Comparison of ENCODE assay signal across 8 cellular contexts in the genomic region with DNA sequence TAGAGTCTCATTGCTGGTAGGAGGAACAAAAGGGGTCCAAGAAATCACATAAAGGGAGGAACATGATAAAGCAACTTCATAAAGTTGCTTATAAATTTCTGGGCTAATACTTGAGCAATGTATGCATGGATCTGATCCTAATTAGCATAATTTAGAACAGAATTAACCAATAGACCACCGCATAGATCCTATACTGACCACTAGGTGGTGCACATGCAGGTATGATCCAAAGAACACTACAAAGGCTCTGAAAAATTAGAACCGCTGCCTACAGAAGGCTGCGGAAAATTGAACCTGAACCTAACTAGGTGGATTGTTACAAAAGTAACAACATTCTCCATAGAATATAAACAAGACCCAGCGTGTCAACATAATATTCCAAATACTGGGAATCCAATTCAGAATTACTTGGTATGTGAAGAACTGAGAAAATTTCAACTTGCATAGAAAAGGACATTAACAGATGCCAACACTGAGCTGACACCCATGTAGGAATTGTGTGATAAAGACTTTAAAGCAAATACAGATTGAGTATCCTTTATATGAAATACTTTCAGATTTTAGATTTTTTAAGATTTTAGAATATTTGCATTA. TPM values are rescaled to one million over a fixed set of nuclear protein-coding genes. Genes with fewer than 3 reads are reported as not detected.
DNase-seq lines count a peak whose midpoint lies in the region; ATAC-seq and TF ChIP-seq lines count a peak whose summit lies in the region.

No MANE protein-coding gene starts in this region.

- H3K36me3 Mint-ChIP-seq in endodermal cell (ENCODE audit: low read depth), result peaks cover 25% of the 10 kb centered on the region

- H3K79me2 ChIP-seq in osteoblast (ENCODE audit: insufficient read depth, low read length), result no peaks in the 10 kb centered on the region

- H3K27me3 Mint-ChIP-seq in endodermal cell (ENCODE audit: insufficient read depth), result no peaks in the 10 kb centered on the region

- intact Hi-C loops in heart right ventricle (cut with DNase I), result loop anchor here in 6 of 10 donors (5.0 to 10.0 kb wide), 3 partner anchors 720 to 730 kb away; no protein-coding TSS in a partner anchor
- intact Hi-C loops in cardiac septum (cut with DNase I), result no loop called here

- H3K4me3 ChIP-seq in heart right ventricle (no peak overlapping the region), endodermal cell (ENCODE audit: low read length) (no peak overlapping the region), osteoblast (ENCODE audit: insufficient read depth, low read length) (no peak overlapping the region)

- 30 to 33% methylated on average over 4 of the region's 4 CpGs for WGBS in heart right ventricle, 2 donors
- 78% methylated on average over 4 of the region's 4 CpGs; no CpG with 5 or more reads in 1 of the 2 experiments for WGBS in endodermal cell (ENCODE audit: insufficient coverage in 1 of 2, insufficient read length in 1 of 2), 2 experiments

- peak; percentile 23 to 65 (median 62) for TF ChIP-seq CTCF in heart right ventricle (IDR thresholded peaks at IDR 0.05)
- peak; percentile 79 for TF ChIP-seq CTCF in endodermal cell (conservative IDR thresholded peaks at IDR 0.05)
- peak; percentile 59 for TF ChIP-seq CTCF in osteoblast (IDR thresholded peaks at IDR 0.05; ENCODE audit: extremely low read depth, low read depth, low read length)

- no peak overlapping the region for H3K27ac Mint-ChIP-seq in endodermal cell

- no peak overlapping the region for H2AFZ ChIP-seq in osteoblast (ENCODE audit: low read length)

- no peak overlapping the region for H3K4me3 Mint-ChIP-seq in endodermal cell

- H3K4me1 ChIP-seq in heart right ventricle (no peaks in the 10 kb centered on the region), endodermal cell (ENCODE audit: control insufficient read depth, insufficient read depth, low read length) (no peaks in the 10 kb centered on the region), osteoblast (ENCODE audit: insufficient read depth, low read length) (no peaks in the 10 kb centered on the region)

- DNase-seq in heart right ventricle (no peak), cardiac septum (ENCODE audit: low spot score) (no peak), RPMI8226 (peak; percentile 43), endodermal cell (no peak), osteoblast (ENCODE audit: insufficient read length, low spot score, missing footprints) (no peak)
- DNase-seq in activated CD4-positive, CD25-positive, alpha-beta regulatory T cell treated with anti-CD3 and anti-CD28 coated beads, Interleukin-2, amount 50 U/mL, for 72 hours, result no peak

- no peak overlapping the region for H3K4me2 ChIP-seq in osteoblast (ENCODE audit: insufficient read depth, low read length)

- H4K20me1 ChIP-seq in osteoblast (ENCODE audit: insufficient read depth, low read length), result no peaks in the 10 kb centered on the region

- no peaks in the 10 kb centered on the region for H3K27me3 ChIP-seq in heart right ventricle
- H3K27me3 ChIP-seq in endodermal cell (ENCODE audit: control insufficient read depth, insufficient read depth, low read length, poor library complexity, severe bottlenecking), result no peaks in the 10 kb centered on the region
- no peaks in the 10 kb centered on the region for H3K27me3 ChIP-seq in osteoblast (ENCODE audit: insufficient read depth, low read length)

- peaks cover 31% of the 10 kb centered on the region for H3K9me3 Mint-ChIP-seq in endodermal cell

- H3K9ac ChIP-seq in endodermal cell (ENCODE audit: extremely low read depth, low read length, poor library complexity, severe bottlenecking), result no peak overlapping the region

- H3K36me3 ChIP-seq in heart right ventricle, result peaks cover 0 to 52% (median 0%) of the 10 kb centered on the region in 9 donors
- H3K36me3 ChIP-seq in endodermal cell (ENCODE audit: control insufficient read depth, insufficient read depth, low read length), result peaks cover 15% of the 10 kb centered on the region
- H3K36me3 ChIP-seq in osteoblast (ENCODE audit: insufficient read depth, low read length), result peaks cover 3% of the 10 kb centered on the region

- H3K4me1 Mint-ChIP-seq in endodermal cell, result no peaks in the 10 kb centered on the region

- no peak for ATAC-seq in heart right ventricle
- ATAC-seq in HG02763 (IDR thresholded peaks at IDR 0.05; ENCODE audit: unreplicated experiment), result peak; percentile 44
- ATAC-seq in HG03025 (IDR thresholded peaks at IDR 0.05; ENCODE audit: low FRiP score, unreplicated experiment), result no peak

- H3K9me3 ChIP-seq in heart right ventricle (no peaks in the 10 kb centered on the region), endodermal cell (ENCODE audit: control insufficient read depth, low read length) (no peaks in the 10 kb centered on the region), osteoblast (ENCODE audit: low read depth, low read length) (no peaks in the 10 kb centered on the region)

- H3K27ac ChIP-seq in heart right ventricle (no peak overlapping the region), endodermal cell (ENCODE audit: low read depth, low read length) (no peak overlapping the region), osteoblast (ENCODE audit: low read depth, low read length) (no peak overlapping the region)

RNA-seq across cellular contexts. Expression of a gene that starts 23.3 kb away (rescaled TPM):
- total RNA-seq in heart right ventricle (10 to 100 TPM; 13.9 to 20.3 (median 16.6) TPM), cardiac septum (15.6 TPM), endodermal cell (10 to 100 TPM; 21.9 to 22.8 TPM), osteoblast (10.1 and 10.6 TPM in 2 replicates)
- 1 to 10 TPM; 4.9 to 8.4 TPM for polyA plus RNA-seq in heart right ventricle
- 14.9 TPM for polyA plus RNA-seq in endodermal cell (2013, experiment 1 of 2)
- 14.2 TPM for polyA plus RNA-seq in endodermal cell (2013, experiment 2 of 2)

RNA-seq across cellular contexts. Expression of a gene that starts 23.6 kb away (rescaled TPM):
- total RNA-seq in heart right ventricle, result 10 to 100 TPM; 16.6 to 25.8 (median 21.6) TPM
- 10 to 100 TPM; 30.6 to 33.5 TPM for polyA plus RNA-seq in heart right ventricle
- 19.4 TPM for total RNA-seq in cardiac septum
- total RNA-seq in endodermal cell, result 1 to 10 TPM; 5.2 to 8.3 TPM
- 9.8 TPM for polyA plus RNA-seq in endodermal cell (2013, experiment 1 of 2)
- 7.1 TPM for polyA plus RNA-seq in endodermal cell (2013, experiment 2 of 2)
- total RNA-seq in osteoblast, result 13.3 and 17.0 TPM in 2 replicates

RNA-seq across cellular contexts. Expression of a gene that starts 23.6 kb away (rescaled TPM):
- 10 to 100 TPM; 32.3 to 53.5 (median 48.8) TPM for total RNA-seq in heart right ventricle
- polyA plus RNA-seq in heart right ventricle, result 100 to 1,000 TPM in 1 of 2 donors, 10 to 100 TPM in 1; 21.2 to 384 TPM
- total RNA-seq in cardiac septum, result 41.4 TPM
- total RNA-seq in endodermal cell, result 10 to 100 TPM; 12.6 to 17.4 TPM
- polyA plus RNA-seq in endodermal cell (2013, experiment 1 of 2), result 10.6 TPM
- 14.0 TPM for polyA plus RNA-seq in endodermal cell (2013, experiment 2 of 2)
- 3.3 and 6.2 TPM in 2 replicates for total RNA-seq in osteoblast
